In the genomic region with DNA sequence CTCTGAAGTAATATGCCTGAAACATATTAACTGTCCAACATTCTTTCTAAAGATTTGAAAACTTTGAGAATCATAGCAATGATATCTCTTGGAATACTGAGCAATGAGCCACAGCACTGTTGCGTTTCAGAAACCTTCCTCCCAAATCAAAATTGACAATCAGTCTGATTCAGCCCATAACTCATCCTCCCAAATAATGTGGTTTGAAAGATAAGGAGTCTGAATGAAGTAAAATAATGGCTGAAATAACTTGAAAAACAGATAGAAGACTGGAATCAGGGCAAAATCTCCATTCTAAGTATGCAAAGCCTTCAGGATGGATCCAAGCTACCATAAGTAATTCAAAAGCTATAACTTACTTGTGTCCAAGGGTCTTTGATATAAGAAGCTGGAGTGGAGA, we compare ENCODE assay signal across 13 cellular contexts.
DNase-seq lines count a peak whose midpoint lies in the region; ATAC-seq and TF ChIP-seq lines count a peak whose summit lies in the region.
"Had no signal": no experiment of that assay in that cellular context is flagged by ENCODE, and none has a peak within 500 bp of the region (broad histone marks: within the 10 kb centered on the region; RNA-seq: fewer than 3 reads in every experiment).

No MANE protein-coding gene starts in this region.

- CTCF ChIA-PET in activated CD4-positive, alpha-beta T cell treated with anti-CD3 and anti-CD28 coated beads, Interleukin-2, amount 10 ng/mL, durations not matched to agents 7 days and 5 days (lab: Charles Lee): no interaction called here

- no peak for TF ChIP-seq POLR2A in suprapubic skin (IDR thresholded peaks at IDR 0.05)

- H3K4me1 Mint-ChIP-seq in activated CD4-positive, alpha-beta T cell treated with anti-CD3 and anti-CD28 coated beads, Interleukin-2, amount 10 ng/mL, durations not matched to agents 7 days and 5 days: no peaks in the 10 kb centered on the region
- H3K4me1 Mint-ChIP-seq: CD14-positive monocyte; CD8-positive, alpha-beta memory T cell had no signal

- POLR2A ChIA-PET in activated CD4-positive, alpha-beta T cell treated with anti-CD3 and anti-CD28 coated beads, Interleukin-2, amount 10 ng/mL, durations not matched to agents 7 days and 5 days (lab: Charles Lee): interaction anchor here (0.5 kb wide), 1 partner anchor 192 kb away, joined by 3 read pairs; no protein-coding TSS in a partner anchor

- H3K36me3 ChIP-seq in thoracic aorta (no peaks in the 10 kb centered on the region), suprapubic skin (no peaks in the 10 kb centered on the region)

- H3K27me3 Mint-ChIP-seq in activated CD4-positive, alpha-beta T cell treated with anti-CD3 and anti-CD28 coated beads, Interleukin-2, amount 10 ng/mL, durations not matched to agents 7 days and 5 days: no peaks in the 10 kb centered on the region

- peak; percentile 73 for DNase-seq in SK-N-DZ (ENCODE audit: low spot score)
- peak; percentile 13 for DNase-seq in amniotic stem cell (lab: John Stamatoyannopoulos, UW)
- peak; percentile 8 for DNase-seq in fibroblast of pulmonary artery (ENCODE audit: low read depth)
- no peak for DNase-seq in thoracic aorta (ENCODE audit: low spot score)
- no peak for DNase-seq in activated CD4-positive, alpha-beta T cell treated with anti-CD3 and anti-CD28 coated beads, Interleukin-2, amount 10 ng/mL, durations not matched to agents 7 days and 5 days
- no peak for DNase-seq in activated naive CD4-positive, alpha-beta T cell treated with anti-CD3 and anti-CD28 coated beads, Interleukin-2, amount 50 U/mL, for 16 hours
- DNase-seq in suprapubic skin (ENCODE audit: low spot score in 2 of 2): no peak
- DNase-seq: CD8-positive, alpha-beta memory T cell; DMS53; GM23248; H7; IMR-90 had no signal

- peak overlapping the region; percentile 22 to 55 for H3K27ac ChIP-seq in thoracic aorta
- no peak overlapping the region for H3K27ac ChIP-seq in suprapubic skin
- H3K27ac ChIP-seq: GM23248 had no signal

- H3K4me3 ChIP-seq in fibroblast of pulmonary artery (replicated peaks; ENCODE audit: low read depth, low read length) (no peak overlapping the region), thoracic aorta (no peak overlapping the region), suprapubic skin (no peak overlapping the region)
- H3K4me3 ChIP-seq: GM23248 had no signal

- no peaks in the 10 kb centered on the region for H3K9me3 Mint-ChIP-seq in activated CD4-positive, alpha-beta T cell treated with anti-CD3 and anti-CD28 coated beads, Interleukin-2, amount 10 ng/mL, durations not matched to agents 7 days and 5 days

- H3K9me3 ChIP-seq in thoracic aorta: no peaks in the 10 kb centered on the region
- H3K9me3 ChIP-seq in suprapubic skin: no peaks in the 10 kb centered on the region

- H3K4me3 Mint-ChIP-seq in activated CD4-positive, alpha-beta T cell treated with anti-CD3 and anti-CD28 coated beads, Interleukin-2, amount 10 ng/mL, durations not matched to agents 7 days and 5 days: no peak overlapping the region
- H3K4me3 Mint-ChIP-seq: CD14-positive monocyte; CD8-positive, alpha-beta memory T cell had no signal

- WGBS in suprapubic skin: 59% methylated on average over 1 of the region's 1 CpG

- no peak overlapping the region for H3K27ac Mint-ChIP-seq in activated CD4-positive, alpha-beta T cell treated with anti-CD3 and anti-CD28 coated beads, Interleukin-2, amount 10 ng/mL, durations not matched to agents 7 days and 5 days
- H3K27ac Mint-ChIP-seq: CD14-positive monocyte; CD8-positive, alpha-beta memory T cell had no signal

- H3K27me3 ChIP-seq in thoracic aorta (replicated peaks; ENCODE audit: insufficient read depth) (no peaks in the 10 kb centered on the region), suprapubic skin (no peaks in the 10 kb centered on the region)

- no peak for ATAC-seq in thoracic aorta (ENCODE audit: insufficient number of reproducible peaks, low FRiP score, low read depth)

- TF ChIP-seq EP300 in suprapubic skin (IDR thresholded peaks at IDR 0.05): no peak

- H3K36me3 Mint-ChIP-seq in activated CD4-positive, alpha-beta T cell treated with anti-CD3 and anti-CD28 coated beads, Interleukin-2, amount 10 ng/mL, durations not matched to agents 7 days and 5 days (ENCODE audit: low read depth): no peaks in the 10 kb centered on the region
- H3K36me3 Mint-ChIP-seq: CD14-positive monocyte; CD8-positive, alpha-beta memory T cell had no signal

- H3K4me1 ChIP-seq in thoracic aorta (ENCODE audit: control insufficient read depth in 1 of 2, low read depth in 2 of 2): peaks cover 4 to 9% of the 10 kb centered on the region in 2 donors
- H3K4me1 ChIP-seq in suprapubic skin: peaks cover 4% of the 10 kb centered on the region

- TF ChIP-seq CTCF in fibroblast of pulmonary artery (IDR thresholded peaks at IDR 0.05; ENCODE audit: low read length, missing control alignments) (no peak), thoracic aorta (IDR thresholded peaks at IDR 0.05) (no peak), suprapubic skin (IDR thresholded peaks at IDR 0.05) (no peak)

Comparison
In these comparisons a context has a peak if more than half of its experiments do, and no peak if none do; other contexts are left out.
1. DNase-seq: peak in SK-N-DZ (single experiment), amniotic stem cell (single experiment) and fibroblast of pulmonary artery (single experiment); none in thoracic aorta (single experiment), activated CD4-positive, alpha-beta T cell treated with anti-CD3 and anti-CD28 coated beads, Interleukin-2, amount 10 ng/mL, durations not matched to agents 7 days and 5 days (single experiment), activated naive CD4-positive, alpha-beta T cell treated with anti-CD3 and anti-CD28 coated beads, Interleukin-2, amount 50 U/mL, for 16 hours (single experiment) and suprapubic skin (0 of 2).